ENCODE assay signal across 1 cellular context in genomic region chr10:91163709-91164474, GRCh38.
TF ChIP-seq lines count a peak whose summit lies in the region.

No MANE protein-coding gene starts in this region.

TF ChIP-seq in K562, 482 proteins besides CTCF, POLR2A, EP300 and RAD21 (continued from another document):
- 0 out of 2 replicates have a peak, but pooled peaks have one; percentile 19 for TF ChIP-seq MGA (IDR thresholded peaks at IDR 0.05)
- no peak for TF ChIP-seq ATF1 (CRISPR knock-in tag; IDR thresholded peaks at IDR 0.05)
- 0 out of 2 replicates have a peak, but pooled peaks have one; percentile 39 for TF ChIP-seq ATF1 (tag; IDR thresholded peaks at IDR 0.05)
- peak in 1 of 2 experiments; percentile 96; a peak in 2 of 4 replicates for TF ChIP-seq KDM1A (IDR thresholded peaks at IDR 0.05)
- peak; percentile 21 for TF ChIP-seq PRDM10 (IDR thresholded peaks at IDR 0.05; ENCODE audit: partially characterized antibody)
- peak; percentile 27 for TF ChIP-seq CHD1 (IDR thresholded peaks at IDR 0.05; ENCODE audit: low read length)
- no peak for TF ChIP-seq USF2 (CRISPR knock-in tag; IDR thresholded peaks at IDR 0.05)
- TF ChIP-seq ZFX (CRISPR knock-in tag; IDR thresholded peaks at IDR 0.05), result 0 out of 2 replicates have a peak, but pooled peaks have one; percentile 9
- TF ChIP-seq MAX (CRISPR knock-in tag; IDR thresholded peaks at IDR 0.05), result peak; percentile 33
- peak; percentile 91 for TF ChIP-seq FOSL1 (tag; conservative IDR thresholded peaks at IDR 0.05)
- TF ChIP-seq RBFOX2 (IDR thresholded peaks at IDR 0.05; ENCODE audit: low read depth, low read length), result peak; percentile 71
- TF ChIP-seq SP1 (CRISPR knock-in tag; IDR thresholded peaks at IDR 0.05), result no peak
- peak; percentile 32; the same call in 1 of the 2 replicates for TF ChIP-seq DPF2 (IDR thresholded peaks at IDR 0.05)
- no peak for TF ChIP-seq CREB5 (CRISPR knock-in tag; IDR thresholded peaks at IDR 0.05)
- no peak for TF ChIP-seq ZNF282 (CRISPR knock-in tag; IDR thresholded peaks at IDR 0.05)
- peak; percentile 84 for TF ChIP-seq JUND (IDR thresholded peaks at IDR 0.05; ENCODE audit: borderline replicate concordance, low read depth, low read length)
- peak; percentile 59; the same call in 1 of the 3 replicates for TF ChIP-seq JUND (tag; IDR thresholded peaks at IDR 0.05; ENCODE audit: borderline replicate concordance, low read depth, low read length)
- peak in 1 of 2 experiments; percentile 44; a peak in 3 of 4 replicates for TF ChIP-seq MNT (conservative IDR thresholded peaks at IDR 0.05)
- TF ChIP-seq RBBP5 (IDR thresholded peaks at IDR 0.05; ENCODE audit: borderline replicate concordance, insufficient read depth, low read length, poor library complexity, severe bottlenecking), result peak; percentile 27
- TF ChIP-seq POLR3A (IDR thresholded peaks at IDR 0.05; ENCODE audit: borderline replicate concordance, extremely low read depth, insufficient read depth, insufficient read length), result no peak
- no peak for TF ChIP-seq PCBP2 (IDR thresholded peaks at IDR 0.05; ENCODE audit: low read depth, low read length, poor library complexity, severe bottlenecking)
- TF ChIP-seq ARID1B (IDR thresholded peaks at IDR 0.05), result peak; percentile 53; the same call in 1 of the 2 replicates
- TF ChIP-seq FOS (IDR thresholded peaks at IDR 0.05; ENCODE audit: extremely low read depth, insufficient read length), result peak; percentile 12
- no peak for TF ChIP-seq ZNF395 (CRISPR knock-in tag; IDR thresholded peaks at IDR 0.05)
- peak; percentile 33; the same call in 1 of the 2 replicates for TF ChIP-seq SMARCE1 (IDR thresholded peaks at IDR 0.05)
- TF ChIP-seq E2F6 (IDR thresholded peaks at IDR 0.05; ENCODE audit: borderline replicate concordance in 1 of 2, extremely low read depth in 1 of 2, insufficient read depth in 1 of 2, insufficient read length in 1 of 2, low read depth in 1 of 2, low read length in 1 of 2, poor library complexity in 1 of 2, severe bottlenecking in 1 of 2), result peak in 1 of 2 experiments; percentile 7
- no peak for TF ChIP-seq ZNF584 (CRISPR knock-in tag; IDR thresholded peaks at IDR 0.05; ENCODE audit: low read depth)
- TF ChIP-seq EGR1 (conservative IDR thresholded peaks at IDR 0.05), result 0 out of 2 replicates have a peak, but pooled peaks have one; percentile 7
- TF ChIP-seq JUN (IDR thresholded peaks at IDR 0.05; ENCODE audit: borderline replicate concordance, low read depth, low read length), result peak; percentile 75
- no peak for TF ChIP-seq JUN (CRISPR knock-in tag; IDR thresholded peaks at IDR 0.05; ENCODE audit: borderline replicate concordance)
- TF ChIP-seq ZNF740 (CRISPR knock-in tag; IDR thresholded peaks at IDR 0.05), result peak; percentile 48
- peak in 1 of 2 experiments; percentile 51; a peak in 1 of 4 replicates for TF ChIP-seq ZNF740 (tag; IDR thresholded peaks at IDR 0.05)
- no peak for TF ChIP-seq ZNF507 (tag; conservative IDR thresholded peaks at IDR 0.05)
